In genomic region chr1:45803299-45803780, GRCh38 we compare ENCODE assay signal across 8 cellular contexts. TPM values are rescaled to one million over a fixed set of nuclear protein-coding genes. Genes with fewer than 3 reads are reported as not detected.
DNase-seq lines count a peak whose midpoint lies in the region; ATAC-seq and TF ChIP-seq lines count a peak whose summit lies in the region.

Gene MAST2, plus strand, starts transcription at chr1:45803612. Its CDS starts 284 bp downstream, at chr1:45803896.

- peak within 1 kb of the TSS; percentile 76 for H3K9ac ChIP-seq in OCI-LY3 (ENCODE audit: low read length)

- peak within 1 kb of the TSS; percentile 98 for H2AFZ ChIP-seq in OCI-LY3 (ENCODE audit: low read depth, low read length)

- H3K4me2 ChIP-seq in OCI-LY3 (ENCODE audit: low read length): peak within 1 kb of the TSS; percentile 97

- ATAC-seq in GM21515 (IDR thresholded peaks at IDR 0.05; ENCODE audit: unreplicated experiment): peak; percentile 87

- DNase-seq in D341Med (ENCODE audit: low spot score) (peak; percentile 97), HuH-7 (ENCODE audit: low spot score) (peak; percentile 91), activated T-cell treated with anti-CD3 and anti-CD28 coated beads for 24 hours (ENCODE audit: low read depth) (peak; percentile 81), epithelial cell of proximal tubule (ENCODE audit: low read depth) (no peak), mucosa of gallbladder (ENCODE audit: low spot score) (peak; percentile 89)
- DNase-seq in stimulated activated CD8-positive, alpha-beta memory T cell treated with anti-CD3 and anti-CD28 coated beads, Interleukin-4, amount 100 ng/mL, for 1 hour (ENCODE audit: low read depth in 2 of 2, low spot score in 1 of 2): peak; percentile 57 to 65

- H3K79me2 ChIP-seq in OCI-LY3 (ENCODE audit: low read length): peaks cover 17% of the 10 kb centered on the region

- no peaks in the 10 kb centered on the region for H3K27me3 ChIP-seq in OCI-LY3 (ENCODE audit: low read depth, low read length)

- no peaks in the 10 kb centered on the region for H3K9me3 ChIP-seq in OCI-LY3 (ENCODE audit: insufficient read depth, low read length)

- peaks cover 13% of the 10 kb centered on the region for H3K4me1 ChIP-seq in OCI-LY3 (ENCODE audit: low read length)

- no peak within 1 kb of the TSS for H3K27ac ChIP-seq in OCI-LY3 (ENCODE audit: low read length)

- H4K20me1 ChIP-seq in OCI-LY3 (ENCODE audit: insufficient read depth, low read length): peaks cover 3% of the 10 kb centered on the region; the same call in 1 of the 2 replicates

- H3K4me3 ChIP-seq in OCI-LY3 (ENCODE audit: low read length) (peak within 1 kb of the TSS; percentile 96), epithelial cell of proximal tubule (ENCODE audit: low read depth, low read length) (peak within 1 kb of the TSS; percentile 64)

- TF ChIP-seq CTCF in OCI-LY3 (IDR thresholded peaks at IDR 0.05; ENCODE audit: low read depth, low read length) (no peak), epithelial cell of proximal tubule (conservative IDR thresholded peaks at IDR 0.05; ENCODE audit: low read depth, low read length) (no peak)

- peaks cover 5% of the 10 kb centered on the region for H3K36me3 ChIP-seq in OCI-LY3 (replicated peaks; ENCODE audit: low read depth, low read length)

RNA-seq across cellular contexts. Expression of gene MAST2, which starts in this region (rescaled TPM):
- total RNA-seq in epithelial cell of proximal tubule: 30.3 and 38.0 TPM in 2 replicates
- 54.0 TPM for total RNA-seq in mucosa of gallbladder
